Comparison of ENCODE assay signal across 28 cellular contexts in the genomic region with DNA sequence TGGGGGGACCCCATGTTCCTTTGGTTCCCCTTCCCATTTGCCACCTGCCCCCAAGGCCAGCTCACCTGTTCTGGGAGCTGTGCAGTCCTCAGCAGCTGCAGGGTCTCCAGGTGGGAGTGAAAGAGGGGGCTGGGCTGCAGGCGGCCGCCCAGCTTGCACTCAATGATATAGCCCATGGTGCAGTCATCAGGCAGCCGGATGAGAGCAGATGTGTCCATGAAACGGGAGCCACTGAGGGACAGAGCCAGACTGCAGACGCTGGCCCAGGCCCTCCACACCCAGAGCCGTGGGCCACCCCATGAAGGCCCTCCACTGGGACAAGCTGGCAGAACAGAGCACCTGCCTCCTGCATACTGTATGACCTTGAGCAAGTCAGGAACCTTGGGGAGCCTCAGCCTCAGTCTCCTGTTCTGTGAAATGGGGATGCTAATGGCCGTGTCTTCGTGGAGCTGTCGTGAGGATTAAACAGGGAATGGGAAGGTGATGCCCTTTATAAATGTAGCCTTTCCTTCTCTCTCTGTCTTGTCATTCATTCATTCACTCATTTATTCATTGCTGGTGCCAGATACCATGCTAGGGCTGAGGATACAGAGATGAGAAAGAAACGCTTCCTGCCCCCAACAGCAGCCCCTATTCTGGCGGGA. TPM values are rescaled to one million over a fixed set of nuclear protein-coding genes. Genes with fewer than 3 reads are reported as not detected.
"Had no signal": no experiment of that assay in that cellular context is flagged by ENCODE, and none has a peak within 500 bp of the region (broad histone marks: within the 10 kb centered on the region; RNA-seq: fewer than 3 reads in every experiment).

No MANE protein-coding gene starts in this region.

- H3K4me3 ChIP-seq: adrenal gland, ascending aorta, breast epithelium, colonic mucosa, dorsolateral prefrontal cortex, left ventricle myocardium inferior, prostate gland, spleen, thoracic aorta, upper lobe of left lung had no signal

- H3K9me3 ChIP-seq: adrenal gland, ascending aorta, breast epithelium, colonic mucosa, left ventricle myocardium inferior, prostate gland, spleen, thoracic aorta, upper lobe of left lung had no signal

- DNase-seq: activated CD4-positive, alpha-beta T cell treated with anti-CD3 and anti-CD28 coated beads, Interleukin-2, amount 50 U/mL, for 1 hour; activated CD8-positive, alpha-beta memory T cell treated with anti-CD3 and anti-CD28 coated beads for 24 hours; activated gamma-delta T cell; activated naive CD4-positive, alpha-beta T cell treated with anti-CD3 and anti-CD28 coated beads, Interleukin-2, amount 50 U/mL, for 16 hours; colonic mucosa; dorsolateral prefrontal cortex; effector memory CD8-positive, alpha-beta T cell; foreskin melanocyte; glutamatergic neuron; hippocampal formation; kidney glomerular epithelial cell; left ventricle myocardium inferior; mammary epithelial cell; natural killer cell; spleen; stimulated activated CD4-positive, alpha-beta T cell treated with anti-CD3 and anti-CD28 coated beads, Interleukin-4, amount 100 ng/mL, for 1 hour; stimulated activated naive CD4-positive, alpha-beta T cell treated with Interleukin-2 at 50 U/mL for 16 hours; SW 1271; upper lobe of left lung had no signal

- H3K4me1 Mint-ChIP-seq: mesothelial cell of epicardium had no signal

- H3K27me3 Mint-ChIP-seq: effector memory CD8-positive, alpha-beta T cell had no signal

- H3K9me3 Mint-ChIP-seq: effector memory CD8-positive, alpha-beta T cell; mesothelial cell of epicardium; natural killer cell had no signal

- H3K27me3 ChIP-seq: adrenal gland, ascending aorta, colonic mucosa, dorsolateral prefrontal cortex, spleen, upper lobe of left lung had no signal

- H3K36me3 Mint-ChIP-seq: mesothelial cell of epicardium, natural killer cell had no signal

- H3K4me1 ChIP-seq: adrenal gland, ascending aorta, breast epithelium, colonic mucosa, left ventricle myocardium inferior, prostate gland, upper lobe of left lung had no signal

- H3K27ac ChIP-seq: adrenal gland, ascending aorta, breast epithelium, colonic mucosa, dorsolateral prefrontal cortex, left ventricle myocardium inferior, prostate gland, spleen, thoracic aorta, upper lobe of left lung, VCaP had no signal

- ATAC-seq: activated CD4-positive, CD25-positive, alpha-beta regulatory T cell treated with anti-CD3 and anti-CD28 coated beads, Interleukin-2, amount 50 U/mL, for 24 hours; effector memory CD8-positive, alpha-beta T cell; esophagus mucosa; natural killer cell had no signal

- H3K27ac Mint-ChIP-seq: effector memory CD8-positive, alpha-beta T cell; mesothelial cell of epicardium; natural killer cell had no signal

- H3K36me3 ChIP-seq: adrenal gland, ascending aorta, breast epithelium, colonic mucosa, prostate gland, thoracic aorta had no signal

- H3K4me3 Mint-ChIP-seq: effector memory CD8-positive, alpha-beta T cell; mesothelial cell of epicardium; natural killer cell had no signal

RNA-seq across cellular contexts. Expression of a gene that starts 47.3 kb away (rescaled TPM):
- total RNA-seq: ascending aorta, breast epithelium, esophagus mucosa, left ventricle myocardium inferior, thoracic aorta had no signal
